27 cellular contexts compared by ENCODE assay signal in genomic region chr14:69499436-69499835, GRCh38. TPM values are rescaled to one million over a fixed set of nuclear protein-coding genes. Genes with fewer than 3 reads are reported as not detected.
DNase-seq lines count a peak whose midpoint lies in the region; ATAC-seq, FAIRE-seq and TF ChIP-seq lines count a peak whose summit lies in the region.
"Had no signal": no experiment of that assay in that cellular context is flagged by ENCODE, and none has a peak within 500 bp of the region (broad histone marks: within the 10 kb centered on the region; RNA-seq: fewer than 3 reads in every experiment).

No MANE protein-coding gene starts in this region.

- H3K27me3 ChIP-seq in right atrium auricular region = no peaks in the 10 kb centered on the region
- H3K27me3 ChIP-seq in H1 (replicated peaks in 1 of 4; ENCODE audit: control insufficient read depth in 3 of 4, extremely low read depth in 1 of 4, insufficient read depth in 3 of 4, low read length in 3 of 4) = no peaks in the 10 kb centered on the region; a peak in 1 of 7 replicates
- H3K27me3 ChIP-seq in spleen (replicated peaks in 1 of 7) = peaks cover 0 to 35% (median 0%) of the 10 kb centered on the region in 7 donors
- H3K27me3 ChIP-seq: BLaER1 had no signal

- H3K79me2 ChIP-seq in H1 (ENCODE audit: control insufficient read depth in 1 of 2, insufficient read depth in 2 of 2, low read length in 2 of 2) = no peaks in the 10 kb centered on the region

- 78% methylated on average over 5 of the region's 5 CpGs; no CpG with 5 or more reads in 1 of the 2 experiments for WGBS in H1 (ENCODE audit: extremely low coverage in 1 of 2, insufficient coverage in 1 of 2, insufficient read length in 1 of 2, insufficient replicate concordance in 2 of 2, low coverage in 1 of 2, low lambda C conversion rate in 2 of 2, missing lambda C conversion rate in 1 of 2), 2 experiments
- 75 to 91% (median 83%) methylated on average over 5 of the region's 5 CpGs for WGBS in spleen, 5 donors

- TF ChIP-seq CTCF in right atrium auricular region (IDR thresholded peaks at IDR 0.05) (no peak), H1 (IDR thresholded peaks at IDR 0.05; ENCODE audit: control extremely low read depth in 1 of 3, insufficient read depth in 1 of 3, low read depth in 1 of 3, low read length in 3 of 3) (no peak), spleen (IDR thresholded peaks at IDR 0.05 in 8 of 11, conservative IDR thresholded peaks at IDR 0.05 in 3 of 11) (no peak)

- H3K23ac ChIP-seq in H1 (ENCODE audit: insufficient read length) = no peak overlapping the region

- no peak overlapping the region for H3K18ac ChIP-seq in H1 (ENCODE audit: extremely low read depth, low read length)

- H4K8ac ChIP-seq in H1 (ENCODE audit: extremely low read depth, insufficient read depth, low read length) = peak overlapping the region; percentile 46; the same call in 1 of the 2 replicates

- H3K9me3 ChIP-seq in right atrium auricular region (no peaks in the 10 kb centered on the region), H1 (ENCODE audit: insufficient read depth in 2 of 2, low read depth in 1 of 2, low read length in 1 of 2) (no peaks in the 10 kb centered on the region), spleen (no peaks in the 10 kb centered on the region)
- H3K9me3 ChIP-seq: BLaER1, Caco-2, HAP-1 had no signal

- TF ChIP-seq EP300 in H1 (IDR thresholded peaks at IDR 0.05; ENCODE audit: borderline replicate concordance in 1 of 2, low read depth in 2 of 2, low read length in 2 of 2) = no peak

- FAIRE-seq in H1 (lab: Jason Lieb, UNC) = no peak
- FAIRE-seq: A204.1, D721Med, GM12878, GM19239 had no signal

- no peak overlapping the region for H3K56ac ChIP-seq in H1 (replicated peaks; ENCODE audit: insufficient read length, low read depth, low read length)

- H3K23me2 ChIP-seq in H1 (ENCODE audit: low read depth, low read length) = peaks cover 3% of the 10 kb centered on the region; the same call in 1 of the 2 replicates

- no peak overlapping the region for H2BK120ac ChIP-seq in H1 (replicated peaks; ENCODE audit: low read depth, low read length)

- no peaks in the 10 kb centered on the region for H3K36me3 ChIP-seq in right atrium auricular region
- H3K36me3 ChIP-seq in H1 (ENCODE audit: control insufficient read depth in 2 of 4, insufficient read depth in 4 of 4, low read length in 3 of 4) = no peaks in the 10 kb centered on the region
- H3K36me3 ChIP-seq in spleen = no peaks in the 10 kb centered on the region
- H3K36me3 ChIP-seq: BLaER1, HAP-1 had no signal

- H3K14ac ChIP-seq in H1 (ENCODE audit: insufficient read length) = no peak overlapping the region

- CTCF ChIA-PET in H1 (lab: Charles Lee; ENCODE audit: partially characterized antibody) = interaction anchor here (0.7 to 2.8 kb wide), 10 partner anchors 11 to 215 kb away, joined by 3 to 13 read pairs (median 4); no protein-coding TSS in a partner anchor

- no peak for TF ChIP-seq POLR2A in H1 (IDR thresholded peaks at IDR 0.05; ENCODE audit: control extremely low read depth in 1 of 2, low read depth in 2 of 2, low read length in 2 of 2)
- no peak for TF ChIP-seq POLR2A in spleen (IDR thresholded peaks at IDR 0.05)

- no peaks in the 10 kb centered on the region for H3K79me1 ChIP-seq in H1 (ENCODE audit: low read depth, low read length)

- H3K4me3 ChIP-seq in right atrium auricular region (no peak overlapping the region), H1 (ENCODE audit: extremely low read depth in 1 of 4, insufficient read depth in 2 of 4, low read depth in 3 of 4, low read length in 4 of 4) (no peak overlapping the region), spleen (no peak overlapping the region)
- H3K4me3 ChIP-seq: BLaER1, GM12878, GM23248, HAP-1 had no signal

- H4K20me1 ChIP-seq in H1 (replicated peaks in 1 of 2; ENCODE audit: control insufficient read depth in 1 of 2, insufficient read depth in 2 of 2, low read length in 2 of 2) = no peaks in the 10 kb centered on the region
- H4K20me1 ChIP-seq: BLaER1 had no signal

- H3K27ac ChIP-seq in right atrium auricular region (no peak overlapping the region), H1 (ENCODE audit: low read depth, low read length) (no peak overlapping the region), spleen (no peak overlapping the region)
- H3K27ac ChIP-seq: 22Rv1, BLaER1, C4-2B, GM23248 had no signal

- intact Hi-C loops in cardiac septum (cut with DNase I) (no loop called here), spleen (cut with DNase I; ENCODE audit: low total_unique reads) (no loop called here)

- no peak overlapping the region for H3K4ac ChIP-seq in H1 (replicated peaks; ENCODE audit: insufficient read length, low read depth, low read length)

- H4K5ac ChIP-seq in H1 (ENCODE audit: insufficient read length, low read depth, low read length) = no peak overlapping the region

- no peak overlapping the region for H3K9ac ChIP-seq in H1 (replicated peaks in 1 of 4; ENCODE audit: extremely low read depth in 1 of 4, low read depth in 3 of 4, low read length in 3 of 4)
- H3K9ac ChIP-seq: BLaER1, GM23248 had no signal

- H2AFZ ChIP-seq in H1 (ENCODE audit: low read length) = no peak overlapping the region
- H2AFZ ChIP-seq: GM23248 had no signal

- TF ChIP-seq RAD21 in H1 (IDR thresholded peaks at IDR 0.05 in 1 of 2, conservative IDR thresholded peaks at IDR 0.05 in 1 of 2; ENCODE audit: low read depth in 2 of 2, low read length in 2 of 2) = no peak

- H3K4me1 ChIP-seq in right atrium auricular region (peaks cover 0 to 17% of the 10 kb centered on the region in 2 donors), H1 (replicated peaks in 1 of 4; ENCODE audit: control insufficient read depth in 3 of 4, insufficient read depth in 4 of 4, low read length in 3 of 4) (peaks cover 0 to 5% (median 1%) of the 10 kb centered on the region in 4 experiments; a peak in 2 of 7 replicates), spleen (no peaks in the 10 kb centered on the region)
- H3K4me1 ChIP-seq: BLaER1, Caco-2, HAP-1 had no signal

- H2BK15ac ChIP-seq in H1 (ENCODE audit: low read length) = no peak overlapping the region

- DNase-seq in cardiac septum (ENCODE audit: low spot score) (peak; percentile 65), right atrium auricular region (ENCODE audit: low spot score) (no peak), H1 (ENCODE audit: low read depth in 1 of 2, low spot score in 2 of 2) (no peak), spleen (peak; percentile 58), cerebellar cortex (ENCODE audit: low spot score) (no peak), NCI-H226 (no peak), RPMI8226 (no peak)
- DNase-seq: Caco-2; CD4-positive, CD25-positive, alpha-beta regulatory T cell; CD8-positive, alpha-beta T cell; DMS 273 treated with DMSO at 0.1 percent for 48 hours; DMS79; EL; GDM1; GM23248; HFFc6 had no signal

- no peak overlapping the region for H4K91ac ChIP-seq in H1 (replicated peaks; ENCODE audit: insufficient read length, low read length)

- no peak for ATAC-seq in HG02642 (IDR thresholded peaks at IDR 0.05; ENCODE audit: poor library complexity, unreplicated experiment)
- ATAC-seq: CD8-positive, alpha-beta T cell; GM12878 had no signal

- no peak overlapping the region for H2BK12ac ChIP-seq in H1 (ENCODE audit: low read depth, low read length)

- no peak overlapping the region for H2AK5ac ChIP-seq in H1 (ENCODE audit: low read depth, low read length)

- POLR2A ChIA-PET in H1 (lab: Charles Lee; ENCODE audit: partially characterized antibody) = interaction anchor here (0.9 to 1.0 kb wide), 2 partner anchors 12 to 13 kb away, joined by 3 to 4 read pairs; no protein-coding TSS in a partner anchor

- no peak overlapping the region for H3K4me2 ChIP-seq in H1 (ENCODE audit: insufficient read depth in 1 of 2, low read depth in 2 of 2, low read length in 2 of 2)
- H3K4me2 ChIP-seq: BLaER1 had no signal

- no peak overlapping the region for H2BK20ac ChIP-seq in H1 (ENCODE audit: low read length)

- no peak overlapping the region for H2BK5ac ChIP-seq in H1 (ENCODE audit: low read depth, low read length)

TF ChIP-seq in H1, 55 proteins besides CTCF, POLR2A, EP300 and RAD21:
- TF ChIP-seq ATF2 (IDR thresholded peaks at IDR 0.05; ENCODE audit: low read length) = no peak
TF ChIP-seq in H1: peak in this region for 0.

RNA-seq across cellular contexts. Expression of gene PLEKHD1, which starts 14.9 kb away (rescaled TPM):
- total RNA-seq in cardiac septum (0.13 TPM), right atrium auricular region (not detected), spleen (under 1 TPM in 6 of 7 donors, not detected in 1; 0.07 to 0.46 (median 0.22) TPM)
- total RNA-seq in H1 (2021; fragmentation: NEBNext Ultra II Directional; extraction: Animal tissue kit (Norgen Biotek cat#: 25700)) = 0.48 and 0.67 TPM in 2 replicates
- polyA plus RNA-seq in H1 (2011; rRNA removed) (0.24 and 0.42 TPM in 2 replicates), spleen (under 1 TPM; 0.06 to 0.17 (median 0.09) TPM)
- polyA plus RNA-seq in H1 (2011; cell fraction: cytosol; rRNA removed) = 0.54 TPM
- polyA plus RNA-seq in H1 (2011; cell fraction: nucleus; rRNA removed) = 0.97 TPM
- polyA plus RNA-seq in H1 (2012, experiment 1 of 2) = 0.60 to 0.72 TPM (median 0.70 TPM) in 4 replicates
- polyA plus RNA-seq in H1 (2012, experiment 2 of 2) = 0.30 TPM
- polyA plus RNA-seq in H1 (2013, experiment 1 of 2) = 0.41 TPM
- polyA plus RNA-seq in H1 (2013, experiment 2 of 2) = 0.42 TPM
- polyA minus RNA-seq in H1 (2011; rRNA and poly(A)+ RNA removed) = 0.29 and 0.54 TPM in 2 replicates
- not detected for polyA minus RNA-seq in H1 (2011; cell fraction: cytosol; rRNA and poly(A)+ RNA removed)
- 1.00 TPM for polyA minus RNA-seq in H1 (2011; cell fraction: nucleus; rRNA and poly(A)+ RNA removed)
- total RNA-seq: GM23248, H4 had no signal
- polyA plus RNA-seq: AG04450, GM23248 had no signal

Comparison
In these comparisons a context has a peak if more than half of its experiments do, and no peak if none do; other contexts are left out.
1. DNase-seq: peak in cardiac septum (single experiment) and spleen (single experiment); none in right atrium auricular region (single experiment), H1 (0 of 2), cerebellar cortex (single experiment), NCI-H226 (single experiment) and RPMI8226 (single experiment).